ENCODE assay signal across 38 cellular contexts in the genomic region with DNA sequence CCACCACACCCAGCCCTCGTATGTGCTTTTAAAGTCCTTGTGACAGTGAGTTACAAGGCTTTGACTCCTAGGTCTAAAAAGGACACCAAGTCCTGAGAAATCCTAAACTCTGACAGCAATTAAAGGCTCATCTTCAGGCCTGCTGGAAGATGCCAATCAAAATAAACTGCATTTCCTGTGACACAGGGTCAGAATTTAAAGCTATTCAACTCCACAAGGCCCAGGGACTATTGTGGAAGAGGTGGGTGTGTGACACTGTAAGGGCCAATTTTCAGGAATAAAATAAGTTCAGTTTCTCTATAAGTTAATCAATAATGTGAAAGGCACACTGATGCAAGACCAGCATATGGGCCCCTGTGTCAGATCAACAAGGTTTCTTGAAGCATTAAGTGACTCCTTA.
"Had no signal": no experiment of that assay in that cellular context is flagged by ENCODE, and none has a peak within 500 bp of the region (broad histone marks: within the 10 kb centered on the region; RNA-seq: fewer than 3 reads in every experiment).

No MANE protein-coding gene starts in this region.

- H3K4me1 ChIP-seq: ascending aorta had no signal

- H3K4me3 Mint-ChIP-seq: activated CD4-positive, alpha-beta memory T cell treated with anti-CD3 and anti-CD28 coated beads, Interleukin-2, amount 10 ng/mL, durations not matched to agents 7 days and 5 days; activated CD4-positive, alpha-beta T cell treated with anti-CD3 and anti-CD28 coated beads for 36 hours; activated CD4-positive, alpha-beta T cell treated with anti-CD3 and anti-CD28 coated beads, Interleukin-2, amount 10 ng/mL, durations not matched to agents 7 days and 5 days; activated CD8-positive, alpha-beta memory T cell treated with anti-CD3 and anti-CD28 coated beads, Interleukin-2, amount 10 ng/mL, durations not matched to agents 7 days and 5 days; activated CD8-positive, alpha-beta T cell treated with anti-CD3 and anti-CD28 coated beads, Interleukin-2, amount 10 ng/mL, durations not matched to agents 7 days and 5 days; activated naive CD4-positive, alpha-beta T cell treated with anti-CD3 and anti-CD28 coated beads, Interleukin-2, amount 10 ng/mL, durations not matched to agents 7 days and 5 days; activated naive CD4-positive, alpha-beta T cell treated with anti-CD3 and anti-CD28 coated beads, Interleukin-2, amount 50 U/mL, for 24 hours; activated naive CD8-positive, alpha-beta T cell; activated naive CD8-positive, alpha-beta T cell treated with anti-CD3 and anti-CD28 coated beads, Interleukin-2, amount 10 ng/mL, durations not matched to agents 7 days and 5 days; activated naive CD8-positive, alpha-beta T cell treated with anti-CD3 and anti-CD28 coated beads, Interleukin-2, amount 50 U/mL, for 24 hours; activated T-cell treated with anti-CD3 and anti-CD28 coated beads, Interleukin-2, amount 50 U/mL, for 24 hours; brain; central memory CD8-positive, alpha-beta T cell; T-helper 1 cell treated with Interleukin-12 subunit alpha and Interleukin-12 subunit beta and Interleukin-4 antibody, amounts not matched to agents 30 μg/mL and 1 μg/mL, for 36 hours; T-helper 2 cell treated with Interferon-gamma antibody and Interleukin-4, amounts not matched to agents 5 μg/mL and 100 μg/mL, for 36 hours had no signal

- H3K9me3 ChIP-seq: ascending aorta had no signal

- H3K9me3 Mint-ChIP-seq: activated naive CD4-positive, alpha-beta T cell treated with anti-CD3 and anti-CD28 coated beads, Interleukin-2, amount 50 U/mL, for 24 hours; central memory CD8-positive, alpha-beta T cell had no signal

- H3K4me3 ChIP-seq: ascending aorta, cardiac muscle cell had no signal

- H3K27ac ChIP-seq: ascending aorta, cardiac muscle cell, VCaP had no signal

- H3K27me3 Mint-ChIP-seq: activated CD4-positive, alpha-beta memory T cell treated with anti-CD3 and anti-CD28 coated beads, Interleukin-2, amount 10 ng/mL, durations not matched to agents 7 days and 5 days; activated CD4-positive, alpha-beta T cell treated with anti-CD3 and anti-CD28 coated beads for 36 hours; activated CD8-positive, alpha-beta memory T cell treated with anti-CD3 and anti-CD28 coated beads, Interleukin-2, amount 10 ng/mL, durations not matched to agents 7 days and 5 days; activated naive CD4-positive, alpha-beta T cell treated with anti-CD3 and anti-CD28 coated beads, Interleukin-2, amount 10 ng/mL, durations not matched to agents 7 days and 5 days; activated naive CD8-positive, alpha-beta T cell; activated naive CD8-positive, alpha-beta T cell treated with anti-CD3 and anti-CD28 coated beads, Interleukin-2, amount 10 ng/mL, durations not matched to agents 7 days and 5 days; activated naive CD8-positive, alpha-beta T cell treated with anti-CD3 and anti-CD28 coated beads, Interleukin-2, amount 50 U/mL, for 24 hours; activated T-cell treated with anti-CD3 and anti-CD28 coated beads, Interleukin-2, amount 50 U/mL, for 24 hours; central memory CD8-positive, alpha-beta T cell had no signal

- H3K4me1 Mint-ChIP-seq: brain had no signal

- H3K27ac Mint-ChIP-seq: activated CD4-positive, alpha-beta memory T cell treated with anti-CD3 and anti-CD28 coated beads, Interleukin-2, amount 10 ng/mL, durations not matched to agents 7 days and 5 days; activated CD4-positive, alpha-beta T cell treated with anti-CD3 and anti-CD28 coated beads for 36 hours; activated CD4-positive, alpha-beta T cell treated with anti-CD3 and anti-CD28 coated beads, Interleukin-2, amount 10 ng/mL, durations not matched to agents 7 days and 5 days; activated CD8-positive, alpha-beta memory T cell treated with anti-CD3 and anti-CD28 coated beads, Interleukin-2, amount 10 ng/mL, durations not matched to agents 7 days and 5 days; activated CD8-positive, alpha-beta T cell treated with anti-CD3 and anti-CD28 coated beads, Interleukin-2, amount 10 ng/mL, durations not matched to agents 7 days and 5 days; activated naive CD4-positive, alpha-beta T cell treated with anti-CD3 and anti-CD28 coated beads, Interleukin-2, amount 10 ng/mL, durations not matched to agents 7 days and 5 days; activated naive CD4-positive, alpha-beta T cell treated with anti-CD3 and anti-CD28 coated beads, Interleukin-2, amount 50 U/mL, for 24 hours; activated naive CD8-positive, alpha-beta T cell; activated naive CD8-positive, alpha-beta T cell treated with anti-CD3 and anti-CD28 coated beads, Interleukin-2, amount 10 ng/mL, durations not matched to agents 7 days and 5 days; activated naive CD8-positive, alpha-beta T cell treated with anti-CD3 and anti-CD28 coated beads, Interleukin-2, amount 50 U/mL, for 24 hours; activated T-cell treated with anti-CD3 and anti-CD28 coated beads, Interleukin-2, amount 50 U/mL, for 24 hours; activated T-helper 2 cell treated with anti-CD3 and anti-CD28 coated beads, Interferon-gamma antibody, Interleukin-2, Interleukin-4, amounts not matched to agents 10 μg/mL and 5 μg/mL and 100 μg/mL, durations not matched to agents 14 hours and 24 hours and 36 hours; brain; T-helper 1 cell treated with Interleukin-12 subunit alpha and Interleukin-12 subunit beta and Interleukin-4 antibody, amounts not matched to agents 30 μg/mL and 1 μg/mL, for 36 hours; T-helper 2 cell treated with Interferon-gamma antibody and Interleukin-4, amounts not matched to agents 5 μg/mL and 100 μg/mL, for 36 hours had no signal

- ATAC-seq: activated CD4-positive, alpha-beta T cell treated with anti-CD3 and anti-CD28 coated beads for 36 hours; activated CD4-positive, CD25-positive, alpha-beta regulatory T cell treated with anti-CD3 and anti-CD28 coated beads, Interleukin-2, amount 50 U/mL, for 24 hours; activated CD8-positive, alpha-beta memory T cell treated with anti-CD3 and anti-CD28 coated beads, Interleukin-2, amount 10 ng/mL, durations not matched to agents 7 days and 5 days; activated CD8-positive, alpha-beta T cell treated with anti-CD3 and anti-CD28 coated beads, Interleukin-2, amount 10 ng/mL, durations not matched to agents 7 days and 5 days; activated naive CD8-positive, alpha-beta T cell treated with anti-CD3 and anti-CD28 coated beads, Interleukin-2, amount 50 U/mL, for 24 hours had no signal

- DNase-seq: activated CD4-positive, alpha-beta memory T cell treated with anti-CD3 and anti-CD28 coated beads, Interleukin-2, amount 10 ng/mL, durations not matched to agents 7 days and 5 days; activated CD4-positive, alpha-beta T cell treated with anti-CD3 and anti-CD28 coated beads for 1 hour; activated CD4-positive, alpha-beta T cell treated with anti-CD3 and anti-CD28 coated beads for 36 hours; activated CD4-positive, alpha-beta T cell treated with anti-CD3 and anti-CD28 coated beads for 48 hours; activated CD4-positive, alpha-beta T cell treated with anti-CD3 and anti-CD28 coated beads, Interleukin-2, amount 10 ng/mL, durations not matched to agents 7 days and 5 days; activated CD4-positive, alpha-beta T cell treated with anti-CD3 and anti-CD28 coated beads, Interleukin-2, amount 50 U/mL, for 48 hours; activated CD4-positive, CD25-positive, alpha-beta regulatory T cell; activated CD8-positive, alpha-beta memory T cell treated with anti-CD3 and anti-CD28 coated beads for 24 hours; activated CD8-positive, alpha-beta memory T cell treated with anti-CD3 and anti-CD28 coated beads, Interleukin-2, amount 10 ng/mL, durations not matched to agents 7 days and 5 days; activated CD8-positive, alpha-beta memory T cell treated with anti-CD3 and anti-CD28 coated beads, Interleukin-2, amount 50 U/mL, for 48 hours; activated CD8-positive, alpha-beta T cell treated with anti-CD3 and anti-CD28 coated beads, Interleukin-2, amount 10 ng/mL, durations not matched to agents 7 days and 5 days; activated effector memory CD4-positive, alpha-beta T cell treated with Interleukin-2 at 50 U/mL for 16 hours; activated gamma-delta T cell; activated naive CD4-positive, alpha-beta T cell treated with anti-CD3 and anti-CD28 coated beads, Interleukin-2, amount 10 ng/mL, durations not matched to agents 7 days and 5 days; activated naive CD4-positive, alpha-beta T cell treated with Interleukin-2 at 50 U/mL for 16 hours; activated naive CD8-positive, alpha-beta T cell treated with anti-CD3 and anti-CD28 coated beads, Interleukin-2, amount 10 ng/mL, durations not matched to agents 7 days and 5 days; activated naive CD8-positive, alpha-beta T cell treated with anti-CD3 and anti-CD28 coated beads, Interleukin-2, amount 50 U/mL, for 24 hours; activated T-cell treated with anti-CD3 and anti-CD28 coated beads, Interleukin-2, amount 50 U/mL, for 24 hours; activated T-cell treated with anti-CD3 and anti-CD28 coated beads, Interleukin-2, amount 50 U/mL, for 48 hours; amygdala; anterior cingulate cortex; caudate nucleus; cerebellar nuclear complex; T-helper 2 cell; T-helper 9 cell had no signal

- H3K27me3 ChIP-seq: ascending aorta, cardiac muscle cell had no signal

- H3K36me3 Mint-ChIP-seq: activated naive CD4-positive, alpha-beta T cell treated with anti-CD3 and anti-CD28 coated beads, Interleukin-2, amount 50 U/mL, for 24 hours had no signal

- H3K36me3 ChIP-seq: ascending aorta, cardiac muscle cell had no signal

- FAIRE-seq: bronchial epithelial cell, TTC549 had no signal
